ENCODE assay signal across 1 cellular context in the genomic region with DNA sequence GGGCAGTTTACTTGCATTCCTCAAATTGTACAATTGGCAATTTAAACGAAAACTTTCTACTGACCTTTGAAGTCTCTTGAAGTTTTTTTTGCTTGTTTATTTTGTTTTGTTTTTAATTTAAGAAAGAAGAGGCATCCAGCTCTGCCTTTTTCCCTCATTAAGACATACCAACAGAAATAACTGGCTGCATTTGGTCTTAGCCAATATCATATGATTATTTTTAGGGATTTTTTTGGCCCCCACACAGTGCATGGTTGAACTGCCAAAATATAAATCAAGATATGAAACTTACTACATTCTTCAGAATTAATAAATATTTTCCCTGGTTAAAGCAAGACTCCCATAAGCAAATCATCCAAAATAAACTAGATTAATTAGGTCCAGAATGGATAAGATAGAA.
TF ChIP-seq lines count a peak whose summit lies in the region.

No MANE protein-coding gene starts in this region.

TF ChIP-seq in liver, 16 proteins besides CTCF, POLR2A, EP300 and RAD21 (continued from another document):
- TF ChIP-seq FOXA2 (IDR thresholded peaks at IDR 0.05), result no peak
- TF ChIP-seq, protein P1, sequence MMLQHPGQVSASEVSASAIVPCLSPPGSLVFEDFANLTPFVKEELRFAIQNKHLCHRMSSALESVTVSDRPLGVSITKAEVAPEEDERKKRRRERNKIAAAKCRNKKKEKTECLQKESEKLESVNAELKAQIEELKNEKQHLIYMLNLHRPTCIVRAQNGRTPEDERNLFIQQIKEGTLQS (IDR thresholded peaks at IDR 0.05), result no peak
